ENCODE assay signal across 30 cellular contexts in the genomic region with DNA sequence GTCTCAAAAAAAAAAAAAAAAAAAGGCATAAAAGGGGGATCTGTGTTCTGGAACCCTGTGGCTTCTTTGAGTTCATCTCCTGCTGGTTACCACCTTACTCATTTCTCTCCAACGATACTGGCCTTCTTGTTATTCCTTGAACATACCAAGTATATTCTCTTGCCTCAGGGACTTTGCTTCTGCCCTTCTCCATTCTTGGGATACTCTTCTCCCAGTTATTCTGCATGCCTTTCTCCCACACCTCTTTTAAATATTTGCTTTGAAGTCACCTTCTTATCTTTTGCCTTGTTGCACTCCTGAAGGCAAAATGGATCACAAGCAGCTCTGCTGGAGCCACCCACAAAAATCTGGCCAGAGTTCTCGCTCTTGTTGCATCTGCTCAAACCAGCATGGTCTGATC.
DNase-seq lines count a peak whose midpoint lies in the region; ATAC-seq and TF ChIP-seq lines count a peak whose summit lies in the region.
"Had no signal": no experiment of that assay in that cellular context is flagged by ENCODE, and none has a peak within 500 bp of the region (broad histone marks: within the 10 kb centered on the region; RNA-seq: fewer than 3 reads in every experiment).

No MANE protein-coding gene starts in this region.

- H3K9me3 ChIP-seq in PC-9 (ENCODE audit: insufficient read depth, low read depth) (no peaks in the 10 kb centered on the region), trophoblast cell (ENCODE audit: insufficient read depth, low read depth, low read length) (no peaks in the 10 kb centered on the region)
- H3K9me3 ChIP-seq: left lung, sigmoid colon had no signal

- H3K4me3 Mint-ChIP-seq in activated naive CD8-positive, alpha-beta T cell: no peak overlapping the region
- H3K4me3 Mint-ChIP-seq in activated naive CD8-positive, alpha-beta T cell treated with anti-CD3 and anti-CD28 coated beads for 36 hours: no peak overlapping the region
- H3K4me3 Mint-ChIP-seq: B cell; CD8-positive, alpha-beta memory T cell; stimulated activated naive CD8-positive, alpha-beta T cell treated with anti-CD3 and anti-CD28 coated beads, Interleukin-15, amount 100 ng/mL, for 72 hours had no signal

- no peak overlapping the region for H2BK5ac ChIP-seq in trophoblast cell (ENCODE audit: low read depth, low read length, poor library complexity)

- no peak overlapping the region for H4K12ac ChIP-seq in trophoblast cell (ENCODE audit: low read depth, low read length)

- H4K20me1 ChIP-seq in PC-9 (ENCODE audit: insufficient read depth): no peaks in the 10 kb centered on the region

- H3K18ac ChIP-seq in trophoblast cell (ENCODE audit: low read length): no peak overlapping the region

- no peak overlapping the region for H4K8ac ChIP-seq in trophoblast cell (ENCODE audit: low read depth, low read length)

- H2AK5ac ChIP-seq in trophoblast cell (ENCODE audit: low read length): no peak overlapping the region

- peaks cover 12% of the 10 kb centered on the region for H3K36me3 Mint-ChIP-seq in activated naive CD8-positive, alpha-beta T cell
- H3K36me3 Mint-ChIP-seq in activated naive CD8-positive, alpha-beta T cell treated with anti-CD3 and anti-CD28 coated beads for 36 hours: peaks cover 35% of the 10 kb centered on the region

- no peak overlapping the region for H2BK12ac ChIP-seq in trophoblast cell (ENCODE audit: low read length)

- H3K4ac ChIP-seq in trophoblast cell (ENCODE audit: low read depth, low read length): no peak overlapping the region

- H3K27me3 Mint-ChIP-seq in activated naive CD8-positive, alpha-beta T cell: no peaks in the 10 kb centered on the region
- H3K27me3 Mint-ChIP-seq in activated naive CD8-positive, alpha-beta T cell treated with anti-CD3 and anti-CD28 coated beads for 36 hours: no peaks in the 10 kb centered on the region
- H3K27me3 Mint-ChIP-seq: B cell; CD8-positive, alpha-beta memory T cell; stimulated activated naive CD8-positive, alpha-beta T cell treated with anti-CD3 and anti-CD28 coated beads, Interleukin-15, amount 100 ng/mL, for 72 hours had no signal

- H3K23ac ChIP-seq in trophoblast cell (ENCODE audit: low read length): no peak overlapping the region

- no peak for TF ChIP-seq POLR2A in lower leg skin (IDR thresholded peaks at IDR 0.05)

- H3K36me3 ChIP-seq in PC-9 (ENCODE audit: low read depth) (no peaks in the 10 kb centered on the region), trophoblast cell (ENCODE audit: control insufficient read depth in 1 of 2, insufficient read depth in 2 of 2, low read length in 2 of 2) (peaks cover 0 to 1% of the 10 kb centered on the region in 2 experiments)
- H3K36me3 ChIP-seq: left lung, sigmoid colon, SJSA1 had no signal

- no peaks in the 10 kb centered on the region; the same call in 1 of the 2 replicates for H3K79me2 ChIP-seq in PC-9 (ENCODE audit: low read depth)
- no peaks in the 10 kb centered on the region for H3K79me2 ChIP-seq in trophoblast cell (ENCODE audit: control insufficient read depth, insufficient read depth, low read length, poor library complexity)

- H3K27ac ChIP-seq in PC-9: no peak overlapping the region
- no peak overlapping the region for H3K27ac ChIP-seq in trophoblast cell (ENCODE audit: low read depth, low read length)
- H3K27ac ChIP-seq: left lung had no signal

- no peak overlapping the region for H3K4me3 ChIP-seq in PC-9
- H3K4me3 ChIP-seq in trophoblast cell (ENCODE audit: low read depth, low read length): no peak overlapping the region
- H3K4me3 ChIP-seq in lower leg skin (ENCODE audit: low read depth, poor library complexity, severe bottlenecking): no peak overlapping the region
- H3K4me3 ChIP-seq: left lung, sigmoid colon, SJSA1 had no signal

- no peaks in the 10 kb centered on the region for H3F3A ChIP-seq in PC-9 (ENCODE audit: insufficient read depth, low read depth)

- WGBS in trophoblast cell (ENCODE audit: extremely low coverage, insufficient coverage, insufficient read length): no CpG with 5 or more reads among the region's 2 CpGs
- 54 to 60% methylated on average over 2 of the region's 2 CpGs for WGBS in lower leg skin, 2 donors

- intact Hi-C loops in PC-9 (cut with micrococcal nuclease; ENCODE audit: unreplicated experiment) (no loop called here), lower leg skin (cut with DNase I; ENCODE audit: low total_unique reads) (no loop called here)

- no TSS peak for BruUV-seq in PC-9 (replicated peaks; lab: Mats Ljungman, UMichigan)

- peaks cover 4% of the 10 kb centered on the region for H3K79me1 ChIP-seq in trophoblast cell (ENCODE audit: low read length)

- peaks cover 62% of the 10 kb centered on the region for H3K4me1 Mint-ChIP-seq in activated naive CD8-positive, alpha-beta T cell (ENCODE audit: low read depth)
- H3K4me1 Mint-ChIP-seq in activated naive CD8-positive, alpha-beta T cell treated with anti-CD3 and anti-CD28 coated beads for 36 hours: peaks cover 32% of the 10 kb centered on the region

- H3K9me2 ChIP-seq in PC-9 (ENCODE audit: insufficient read depth): no peaks in the 10 kb centered on the region

- DNase-seq in activated naive CD8-positive, alpha-beta T cell treated with anti-CD3 and anti-CD28 coated beads for 36 hours: no peak
- DNase-seq in PC-9 (peak; percentile 6 to 56), iPS-NIHi7 (ENCODE audit: extremely low spot score) (peak; percentile 14), trophoblast cell (peak; percentile 91 to 99), lower leg skin (ENCODE audit: low spot score in 2 of 2) (no peak)
- DNase-seq: ACHN; activated CD4-positive, CD25-positive, alpha-beta regulatory T cell treated with anti-CD3 and anti-CD28 coated beads, Interleukin-2, amount 50 U/mL, for 72 hours; activated effector memory CD4-positive, alpha-beta T cell treated with Interleukin-2 at 50 U/mL for 16 hours; caudate nucleus; CD8-positive, alpha-beta memory T cell; cortex of kidney; DMS53; effector memory CD4-positive, alpha-beta T cell; GF-D8; glutamatergic neuron; HCEC 1CT; IMR-90; left lung; NCI-H1694; NCI-H446 treated with DMSO at 0.1 percent for 48 hours; NCI-H82; sigmoid colon; stimulated activated CD4-positive, alpha-beta T cell treated with anti-CD3 and anti-CD28 coated beads, Interleukin-12 subunit alpha, Interleukin-12 subunit beta, amount 100 ng/mL, for 4 hours; stimulated activated CD4-positive, alpha-beta T cell treated with anti-CD3 and anti-CD28 coated beads, Interleukin-2, amount 100 ng/mL, for 48 hours; stimulated activated naive CD8-positive, alpha-beta T cell treated with anti-CD3 and anti-CD28 coated beads, Interleukin-15, amount 100 ng/mL, for 72 hours had no signal

- H3K27me3 ChIP-seq in PC-9 (ENCODE audit: insufficient read depth, low read depth) (no peaks in the 10 kb centered on the region), trophoblast cell (ENCODE audit: insufficient read depth, low read length) (no peaks in the 10 kb centered on the region)
- H3K27me3 ChIP-seq: left lung, sigmoid colon, SJSA1 had no signal

- H2AFZ ChIP-seq in PC-9 (no peak overlapping the region), trophoblast cell (ENCODE audit: insufficient read depth, low read length, poor library complexity) (no peak overlapping the region)

- POLR2A ChIA-PET in PC-9 (lab: Charles Lee; ENCODE audit: unreplicated experiment): interaction anchor here (0.7 kb wide), 1 partner anchor 1211 kb away, joined by 3 read pairs; no protein-coding TSS in a partner anchor

- no peak overlapping the region for H3K9ac ChIP-seq in trophoblast cell (ENCODE audit: low read length)

- H3K9me3 Mint-ChIP-seq in activated naive CD8-positive, alpha-beta T cell (ENCODE audit: low read depth): no peaks in the 10 kb centered on the region
- H3K9me3 Mint-ChIP-seq in activated naive CD8-positive, alpha-beta T cell treated with anti-CD3 and anti-CD28 coated beads for 36 hours: peaks cover 3% of the 10 kb centered on the region
- H3K9me3 Mint-ChIP-seq: CD8-positive, alpha-beta memory T cell had no signal

- peak overlapping the region; percentile 64 for H3K27ac Mint-ChIP-seq in activated naive CD8-positive, alpha-beta T cell
- H3K27ac Mint-ChIP-seq in activated naive CD8-positive, alpha-beta T cell treated with anti-CD3 and anti-CD28 coated beads for 36 hours: no peak overlapping the region
- H3K27ac Mint-ChIP-seq: B cell; stimulated activated naive CD8-positive, alpha-beta T cell treated with anti-CD3 and anti-CD28 coated beads, Interleukin-15, amount 100 ng/mL, for 72 hours had no signal

- CTCF ChIA-PET in PC-9 (lab: Charles Lee): no interaction called here

- H3K4me2 ChIP-seq in PC-9 (no peak overlapping the region), trophoblast cell (ENCODE audit: low read length) (peak overlapping the region; percentile 47)

- H3K4me1 ChIP-seq in PC-9 (replicated peaks; ENCODE audit: insufficient read depth) (no peaks in the 10 kb centered on the region), trophoblast cell (ENCODE audit: control insufficient read depth in 1 of 2, insufficient read depth in 2 of 2, low read length in 2 of 2) (peaks cover 0 to 6% of the 10 kb centered on the region in 2 experiments)
- H3K4me1 ChIP-seq: left lung, sigmoid colon had no signal

- H4K91ac ChIP-seq in trophoblast cell (ENCODE audit: low read depth, low read length): no peak overlapping the region

- ATAC-seq in HG03565 (IDR thresholded peaks at IDR 0.05; ENCODE audit: unreplicated experiment) (no peak), GM19035 (IDR thresholded peaks at IDR 0.05; ENCODE audit: unreplicated experiment) (no peak)
- ATAC-seq: left lung; stimulated activated naive CD8-positive, alpha-beta T cell treated with anti-CD3 and anti-CD28 coated beads, Interleukin-15, amount 100 ng/mL, for 72 hours had no signal

- H3K14ac ChIP-seq in trophoblast cell (ENCODE audit: low read length): no peak overlapping the region

- H2BK120ac ChIP-seq in trophoblast cell (ENCODE audit: insufficient read depth, low read length, poor library complexity): no peak overlapping the region

- TF ChIP-seq CTCF in PC-9 (conservative IDR thresholded peaks at IDR 0.05) (no peak), lower leg skin (IDR thresholded peaks at IDR 0.05) (no peak)

Comparison
In these comparisons a context has a peak if more than half of its experiments do, and no peak if none do; other contexts are left out.
1. DNase-seq: peak in PC-9 (2 of 2), iPS-NIHi7 (single experiment) and trophoblast cell (2 of 2); none in activated naive CD8-positive, alpha-beta T cell treated with anti-CD3 and anti-CD28 coated beads for 36 hours (single experiment) and lower leg skin (0 of 2).